In the genomic region with DNA sequence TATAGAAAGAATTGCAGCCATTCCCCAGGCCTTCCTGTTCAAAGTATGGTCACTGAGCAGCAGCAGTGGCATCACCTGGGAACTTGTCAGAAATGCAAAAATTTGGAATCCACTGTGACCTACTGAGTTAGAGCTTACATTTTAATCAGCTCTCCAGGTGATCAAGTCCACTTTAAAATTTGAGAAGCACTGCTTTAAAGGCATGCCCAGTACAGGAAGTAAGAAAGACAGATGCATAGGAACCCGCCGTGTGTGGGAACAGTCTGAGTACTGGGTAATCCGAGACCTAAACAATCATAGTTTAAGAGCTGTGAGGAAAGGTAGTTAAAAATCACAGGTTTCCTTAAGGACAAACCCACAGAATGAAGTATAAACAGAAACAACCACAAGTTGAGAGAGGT, we compare ENCODE assay signal across 13 cellular contexts.
"Had no signal": no experiment of that assay in that cellular context is flagged by ENCODE, and none has a peak within 500 bp of the region (broad histone marks: within the 10 kb centered on the region; RNA-seq: fewer than 3 reads in every experiment).

No MANE protein-coding gene starts in this region.

- H3K4me1 Mint-ChIP-seq: activated CD4-positive, alpha-beta T cell treated with anti-CD3 and anti-CD28 coated beads, Interleukin-2, amount 10 ng/mL, durations not matched to agents 7 days and 5 days; stimulated activated naive CD8-positive, alpha-beta T cell treated with anti-CD3 and anti-CD28 coated beads, Interleukin-15, amount 100 ng/mL, for 72 hours had no signal

- H3K36me3 Mint-ChIP-seq: activated naive CD4-positive, alpha-beta T cell treated with anti-CD3 and anti-CD28 coated beads, Interleukin-2, amount 50 U/mL, for 72 hours had no signal

- DNase-seq: activated CD4-positive, alpha-beta T cell treated with anti-CD3 and anti-CD28 coated beads, Interleukin-2, amount 10 ng/mL, durations not matched to agents 7 days and 5 days; activated CD8-positive, alpha-beta memory T cell treated with anti-CD3 and anti-CD28 coated beads, Interleukin-2, amount 50 U/mL, for 48 hours; activated gamma-delta T cell; activated T-cell treated with anti-CD3 and anti-CD28 coated beads, Interleukin-2, amount 50 U/mL, for 72 hours; colonic mucosa; kidney; mesenchymal stem cell; psoas muscle; right lobe of liver; stimulated activated naive CD8-positive, alpha-beta T cell treated with anti-CD3 and anti-CD28 coated beads, Interleukin-15, amount 100 ng/mL, for 72 hours; upper lobe of right lung had no signal

- H3K27ac ChIP-seq: colonic mucosa, psoas muscle, right lobe of liver, upper lobe of right lung had no signal

- H3K27me3 ChIP-seq: colonic mucosa, right lobe of liver, upper lobe of right lung had no signal

- H3K27ac Mint-ChIP-seq: activated CD4-positive, alpha-beta T cell treated with anti-CD3 and anti-CD28 coated beads, Interleukin-2, amount 10 ng/mL, durations not matched to agents 7 days and 5 days; activated T-cell treated with anti-CD3 and anti-CD28 coated beads, Interleukin-2, amount 50 U/mL, for 72 hours; stimulated activated naive CD8-positive, alpha-beta T cell treated with anti-CD3 and anti-CD28 coated beads, Interleukin-15, amount 100 ng/mL, for 72 hours had no signal

- H3K9me3 ChIP-seq: colonic mucosa, psoas muscle, right lobe of liver, upper lobe of right lung had no signal

- H3K4me3 Mint-ChIP-seq: activated CD4-positive, alpha-beta T cell treated with anti-CD3 and anti-CD28 coated beads, Interleukin-2, amount 10 ng/mL, durations not matched to agents 7 days and 5 days; activated T-cell treated with anti-CD3 and anti-CD28 coated beads, Interleukin-2, amount 50 U/mL, for 72 hours; stimulated activated naive CD8-positive, alpha-beta T cell treated with anti-CD3 and anti-CD28 coated beads, Interleukin-15, amount 100 ng/mL, for 72 hours had no signal

- H3K9me3 Mint-ChIP-seq: activated CD4-positive, alpha-beta T cell treated with anti-CD3 and anti-CD28 coated beads, Interleukin-2, amount 10 ng/mL, durations not matched to agents 7 days and 5 days had no signal

- H3K36me3 ChIP-seq: colonic mucosa, right lobe of liver, upper lobe of right lung had no signal

- H3K4me1 ChIP-seq: colonic mucosa, psoas muscle, right lobe of liver, upper lobe of right lung had no signal

- ATAC-seq: activated naive CD4-positive, alpha-beta T cell treated with anti-CD3 and anti-CD28 coated beads, Interleukin-2, amount 50 U/mL, for 72 hours; activated T-cell treated with anti-CD3 and anti-CD28 coated beads, Interleukin-2, amount 50 U/mL, for 72 hours; esophagus mucosa; psoas muscle; right lobe of liver; stimulated activated naive CD8-positive, alpha-beta T cell treated with anti-CD3 and anti-CD28 coated beads, Interleukin-15, amount 100 ng/mL, for 72 hours; upper lobe of right lung had no signal

- H3K4me3 ChIP-seq: colonic mucosa, psoas muscle, right lobe of liver, upper lobe of right lung had no signal

- H3K27me3 Mint-ChIP-seq: activated CD4-positive, alpha-beta T cell treated with anti-CD3 and anti-CD28 coated beads, Interleukin-2, amount 10 ng/mL, durations not matched to agents 7 days and 5 days; stimulated activated naive CD8-positive, alpha-beta T cell treated with anti-CD3 and anti-CD28 coated beads, Interleukin-15, amount 100 ng/mL, for 72 hours had no signal
